ENCODE assay signal across 8 cellular contexts in the genomic region with DNA sequence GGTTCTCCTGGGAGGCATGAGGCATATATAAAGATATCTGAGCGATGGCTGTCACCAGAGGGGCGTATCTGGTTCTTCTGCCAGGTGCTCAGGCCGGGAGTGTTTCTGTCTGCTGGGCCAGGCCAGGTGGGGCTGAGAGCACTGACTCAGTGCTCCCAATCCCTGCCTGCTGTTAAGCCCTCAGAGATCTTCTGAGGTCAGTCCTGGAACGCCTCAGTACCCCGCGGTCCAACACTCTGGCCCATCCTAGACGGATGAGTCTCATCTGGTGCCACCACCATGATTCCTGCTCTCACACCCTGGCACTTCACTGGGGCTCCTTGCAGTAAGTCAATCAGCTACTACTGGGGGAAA. TPM values are rescaled to one million over a fixed set of nuclear protein-coding genes. Genes with fewer than 3 reads are reported as not detected.
DNase-seq lines count a peak whose midpoint lies in the region; ATAC-seq and TF ChIP-seq lines count a peak whose summit lies in the region.

No MANE protein-coding gene starts in this region.

- peak overlapping the region; percentile 48; the same call in 1 of the 2 replicates for H2AFZ ChIP-seq in GM23248

- TF ChIP-seq CTCF in RWPE1 (conservative IDR thresholded peaks at IDR 0.05; ENCODE audit: low read depth), result no peak
- TF ChIP-seq CTCF in right lobe of liver (IDR thresholded peaks at IDR 0.05), result no peak

- H3K27ac ChIP-seq in BLaER1 (peak overlapping the region; percentile 39; the same call in 1 of the 2 replicates), GM23248 (no peak overlapping the region; the same call in 1 of the 2 replicates), RWPE1 (peak overlapping the region; percentile 97), right lobe of liver (peak overlapping the region; percentile 62 to 89 (median 67))

- TF ChIP-seq POLR2A in right lobe of liver (IDR thresholded peaks at IDR 0.05), result no peak

- H3K79me2 ChIP-seq in GM23248 (ENCODE audit: insufficient read depth), result no peaks in the 10 kb centered on the region

- 67 to 69% methylated on average over 7 of the region's 7 CpGs for WGBS in GM23248 (ENCODE audit: low coverage in 1 of 2, low lambda C conversion rate in 2 of 2, missing lambda C conversion rate in 2 of 2), 2 experiments
- WGBS in right lobe of liver (ENCODE audit: insufficient coverage, low coverage, low lambda C conversion rate, missing lambda C conversion rate), result 40% methylated on average over 1 of the region's 7 CpGs

- intact Hi-C loops in right lobe of liver (cut with DNase I), result no loop called here

- H3F3A ChIP-seq in GM23248 (ENCODE audit: insufficient read depth), result peaks cover 27% of the 10 kb centered on the region

- in situ Hi-C loops in GM23248 (cut with MboI), result no loop called here

- H3K4me2 ChIP-seq in BLaER1 (peak overlapping the region; percentile 67), GM23248 (ENCODE audit: unreplicated experiment) (peak overlapping the region; percentile 65)

- CTCF ChIA-PET in RWPE1 (lab: Yijun Ruan, JAX), result interaction anchor here (0.8 kb wide), 1 partner anchor 15 kb away, joined by 3 read pairs; no protein-coding TSS in a partner anchor

- POLR2A ChIA-PET in RWPE1 (lab: Yijun Ruan, JAX; ENCODE audit: low non-redundant PET), result interaction anchor here (1.0 kb wide), 1 partner anchor 12 kb away, joined by 4 read pairs; no protein-coding TSS in a partner anchor

- H4K20me1 ChIP-seq in BLaER1 (no peaks in the 10 kb centered on the region), GM23248 (ENCODE audit: insufficient read depth) (no peaks in the 10 kb centered on the region)

- H3K9ac ChIP-seq in BLaER1 (no peak overlapping the region; the same call in 1 of the 2 replicates), GM23248 (peak overlapping the region; percentile 33)

- peak in 2 of 4 donors; percentile 0 to 3 for ATAC-seq in right lobe of liver
- no peak for ATAC-seq in HG03457 (IDR thresholded peaks at IDR 0.05; ENCODE audit: unreplicated experiment)
- no peak for ATAC-seq in GM18873 (IDR thresholded peaks at IDR 0.05; ENCODE audit: low FRiP score, unreplicated experiment)

- H3K4me1 ChIP-seq in BLaER1 (peaks cover 50% of the 10 kb centered on the region), GM23248 (ENCODE audit: insufficient read depth) (peaks cover 36% of the 10 kb centered on the region), right lobe of liver (peaks cover 0 to 33% (median 16%) of the 10 kb centered on the region in 4 donors)

- H3K36me3 ChIP-seq in BLaER1 (no peaks in the 10 kb centered on the region), GM23248 (ENCODE audit: low read depth) (no peaks in the 10 kb centered on the region), right lobe of liver (no peaks in the 10 kb centered on the region)

- no peaks in the 10 kb centered on the region for H3K9me2 ChIP-seq in GM23248 (ENCODE audit: insufficient read depth)

- no peaks in the 10 kb centered on the region for H3K9me3 ChIP-seq in BLaER1
- no peaks in the 10 kb centered on the region for H3K9me3 ChIP-seq in GM23248 (ENCODE audit: low read depth)
- H3K9me3 ChIP-seq in right lobe of liver, result no peaks in the 10 kb centered on the region

- DNase-seq in GM23248 (no peak), RWPE1 (ENCODE audit: low spot score) (no peak), right lobe of liver (no peak), SIG-M5 treated with dmso at 0.1 percent for 504 hours (lab: John Stamatoyannopoulos, UW; ENCODE audit: unreplicated experiment) (no peak)
- no peak for DNase-seq in effector CD4-positive, alpha-beta T cell

- H3K27me3 ChIP-seq in BLaER1 (no peaks in the 10 kb centered on the region), GM23248 (replicated peaks; ENCODE audit: insufficient read depth) (no peaks in the 10 kb centered on the region), right lobe of liver (no peaks in the 10 kb centered on the region)

- H3K4me3 ChIP-seq in BLaER1 (no peak overlapping the region), GM23248 (peak overlapping the region; percentile 11; the same call in 1 of the 2 replicates), right lobe of liver (no peak overlapping the region)

RNA-seq across cellular contexts. Expression of gene KIFC3, which starts 7.5 kb away (rescaled TPM):
- total RNA-seq in GM23248 (2014; rRNA removed; shearing (Covaris generic)), result 50.0 and 65.3 TPM in 2 replicates
- polyA plus RNA-seq in GM23248 (2016; fragmentation: Nextera tagmentation; extraction: Ambion mirVana), result 27.0 and 28.4 TPM in 2 replicates
- 10 to 100 TPM; 20.3 to 88.9 (median 46.4) TPM for total RNA-seq in right lobe of liver
